In the genomic region with DNA sequence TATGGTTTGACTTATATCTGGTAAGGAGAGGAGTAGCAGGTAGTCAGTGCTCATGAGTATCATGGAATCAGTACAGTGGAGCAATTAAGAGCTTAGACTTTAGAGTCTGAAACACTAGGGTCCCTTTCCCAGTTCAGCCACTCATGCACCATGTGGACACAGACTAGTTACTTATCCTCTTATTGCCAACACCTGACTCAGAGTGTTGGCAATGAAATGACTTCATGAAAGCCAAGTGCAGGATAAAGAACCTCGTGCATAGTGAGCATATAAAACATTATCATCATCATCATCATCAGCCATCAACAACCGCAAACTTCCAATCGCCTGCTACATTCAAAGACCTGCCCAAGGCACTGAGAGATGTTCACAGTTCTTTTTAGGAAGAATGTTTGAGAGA, we compare ENCODE assay signal across 16 cellular contexts.
"Had no signal": no experiment of that assay in that cellular context is flagged by ENCODE, and none has a peak within 500 bp of the region (broad histone marks: within the 10 kb centered on the region; RNA-seq: fewer than 3 reads in every experiment).

No MANE protein-coding gene starts in this region.

- H3K4me1 Mint-ChIP-seq: nephron progenitor cell had no signal

- H3K4me1 ChIP-seq: body of pancreas had no signal

- H3K4me3 Mint-ChIP-seq: activated naive CD4-positive, alpha-beta T cell treated with anti-CD3 and anti-CD28 coated beads, Interleukin-2, amount 10 ng/mL, durations not matched to agents 7 days and 5 days; dendritic cell treated with granulocyte-macrophage colony-stimulating factor and Interleukin-4, amounts not matched to agents 40 ng/mL and 50 ng/mL, for 4 days; effector memory CD8-positive, alpha-beta T cell; nephron progenitor cell had no signal

- H3K27ac ChIP-seq: body of pancreas, heart right ventricle, ovary, skin epidermis, stomach, thoracic aorta had no signal

- H3K9me3 ChIP-seq: body of pancreas, heart right ventricle, ovary, stomach, thoracic aorta had no signal

- ATAC-seq: body of pancreas; effector memory CD8-positive, alpha-beta T cell; left ventricle myocardium superior had no signal

- H3K27me3 ChIP-seq: body of pancreas, heart right ventricle, ovary, stomach had no signal

- H3K9me3 Mint-ChIP-seq: activated naive CD4-positive, alpha-beta T cell treated with anti-CD3 and anti-CD28 coated beads, Interleukin-2, amount 10 ng/mL, durations not matched to agents 7 days and 5 days; activated T-helper 2 cell treated with anti-CD3 and anti-CD28 coated beads, Interferon-gamma antibody, Interleukin-2, Interleukin-4, amounts not matched to agents 10 μg/mL and 5 μg/mL and 100 μg/mL, durations not matched to agents 14 hours and 24 hours and 36 hours; dendritic cell treated with granulocyte-macrophage colony-stimulating factor and Interleukin-4, amounts not matched to agents 40 ng/mL and 50 ng/mL, for 4 days; effector memory CD8-positive, alpha-beta T cell; nephron progenitor cell had no signal

- H3K4me3 ChIP-seq: body of pancreas, heart right ventricle, ovary, skin epidermis, stomach, thoracic aorta had no signal

- H3K36me3 ChIP-seq: heart right ventricle, ovary, stomach, thoracic aorta had no signal

- DNase-seq: activated naive CD4-positive, alpha-beta T cell treated with anti-CD3 and anti-CD28 coated beads, Interleukin-2, amount 10 ng/mL, durations not matched to agents 7 days and 5 days; body of pancreas; cerebellar nuclear complex; effector memory CD8-positive, alpha-beta T cell; foreskin melanocyte; heart right ventricle; islet precursor cell; left ventricle myocardium superior; nephron progenitor cell; ovary; stomach; SW 1271 had no signal

- H3K27ac Mint-ChIP-seq: activated naive CD4-positive, alpha-beta T cell treated with anti-CD3 and anti-CD28 coated beads, Interleukin-2, amount 10 ng/mL, durations not matched to agents 7 days and 5 days; activated T-helper 2 cell treated with anti-CD3 and anti-CD28 coated beads, Interferon-gamma antibody, Interleukin-2, Interleukin-4, amounts not matched to agents 10 μg/mL and 5 μg/mL and 100 μg/mL, durations not matched to agents 14 hours and 24 hours and 36 hours; dendritic cell treated with granulocyte-macrophage colony-stimulating factor and Interleukin-4, amounts not matched to agents 40 ng/mL and 50 ng/mL, for 4 days; effector memory CD8-positive, alpha-beta T cell; nephron progenitor cell had no signal
